Comparison of ENCODE assay signal across 8 cellular contexts in the genomic region with DNA sequence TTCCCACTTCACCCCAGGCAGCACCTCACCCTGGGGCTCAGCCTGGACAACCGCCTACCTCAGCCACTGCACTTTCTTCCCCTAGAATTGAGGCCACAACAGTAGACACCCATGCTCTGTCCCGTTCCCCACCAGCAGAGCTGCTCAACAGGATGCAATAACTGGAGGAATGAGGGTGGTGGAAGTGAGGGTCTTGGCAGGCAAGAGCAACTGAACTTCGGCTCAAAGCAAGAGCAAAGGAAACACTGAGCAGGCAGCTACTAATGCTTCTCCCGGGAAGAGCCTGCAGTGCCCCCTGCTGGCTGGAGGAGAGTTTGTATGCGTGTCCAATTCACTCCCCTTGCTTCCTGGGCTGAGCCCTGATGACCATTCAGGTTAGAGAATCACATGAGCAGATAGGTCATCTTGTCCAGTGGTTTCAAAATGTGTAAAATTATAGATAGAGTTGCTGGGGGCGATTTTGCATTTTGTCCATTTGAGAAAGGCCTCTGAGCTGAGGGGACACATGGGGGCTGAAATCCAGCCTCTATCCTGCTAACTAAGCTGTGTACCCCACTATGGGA. TPM values are rescaled to one million over a fixed set of nuclear protein-coding genes. Genes with fewer than 3 reads are reported as not detected.
DNase-seq lines count a peak whose midpoint lies in the region; ATAC-seq, FAIRE-seq and TF ChIP-seq lines count a peak whose summit lies in the region.

No MANE protein-coding gene starts in this region.

- H3K27me3 Mint-ChIP-seq in activated T-cell treated with anti-CD3 and anti-CD28 coated beads, Interleukin-2, amount 50 U/mL, for 72 hours (ENCODE audit: low read depth) = peaks cover 17% of the 10 kb centered on the region

- peak; percentile 77 to 80 for ATAC-seq in activated T-cell treated with anti-CD3 and anti-CD28 coated beads, Interleukin-2, amount 50 U/mL, for 72 hours (replicated peaks in 1 of 2)
- ATAC-seq in foreskin keratinocyte (peak; percentile 52), pancreas (peak; percentile 80 to 87 (median 83)), HG03460 (IDR thresholded peaks at IDR 0.05; ENCODE audit: unreplicated experiment) (no peak)

- H3K27ac ChIP-seq in Peyer's patch (no peak overlapping the region), foreskin keratinocyte (no peak overlapping the region), pancreas (no peak overlapping the region), uterus (no peak overlapping the region)

- H3K27me3 ChIP-seq in Peyer's patch (no peaks in the 10 kb centered on the region), foreskin keratinocyte (no peaks in the 10 kb centered on the region), pancreas (no peaks in the 10 kb centered on the region), uterus (no peaks in the 10 kb centered on the region)

- peak in 4 of 6 experiments; percentile 56 to 69 (median 61) for TF ChIP-seq CTCF in Peyer's patch (IDR thresholded peaks at IDR 0.05)
- TF ChIP-seq CTCF in foreskin keratinocyte (conservative IDR thresholded peaks at IDR 0.05) = peak; percentile 81
- TF ChIP-seq CTCF in pancreas (IDR thresholded peaks at IDR 0.05) = peak; percentile 67 to 84 (median 82)
- TF ChIP-seq CTCF in uterus (IDR thresholded peaks at IDR 0.05) = peak; percentile 49 to 63 (median 60)

- no peak for FAIRE-seq in pancreas (lab: Jason Lieb, UNC)

- no peaks in the 10 kb centered on the region for H3K36me3 Mint-ChIP-seq in activated T-cell treated with anti-CD3 and anti-CD28 coated beads, Interleukin-2, amount 50 U/mL, for 72 hours (ENCODE audit: insufficient read depth in 2 of 2)

- H3K9me3 ChIP-seq in Peyer's patch (no peaks in the 10 kb centered on the region), pancreas (no peaks in the 10 kb centered on the region), uterus (no peaks in the 10 kb centered on the region)

- H3K27ac Mint-ChIP-seq in activated T-cell treated with anti-CD3 and anti-CD28 coated beads, Interleukin-2, amount 50 U/mL, for 72 hours = no peak overlapping the region

- H3K36me3 ChIP-seq in Peyer's patch (no peaks in the 10 kb centered on the region), pancreas (no peaks in the 10 kb centered on the region), uterus (no peaks in the 10 kb centered on the region)

- peaks cover 19% of the 10 kb centered on the region for H3K4me1 Mint-ChIP-seq in activated T-cell treated with anti-CD3 and anti-CD28 coated beads, Interleukin-2, amount 50 U/mL, for 72 hours (ENCODE audit: low read depth)

- H3K4me3 ChIP-seq in Peyer's patch (no peak overlapping the region), pancreas (no peak overlapping the region), uterus (no peak overlapping the region)

- intact Hi-C loops in pancreas (cut with DNase I) (loop anchor here in 1 of 3 donors (10.0 kb wide), 1 partner anchor 63 kb away; no protein-coding TSS in a partner anchor), uterus (cut with DNase I; ENCODE audit: low total_unique reads) (no loop called here)

- DNase-seq in DMS53 treated with DMSO at 0.1 percent for 48 hours (lab: John Stamatoyannopoulos, UW; ENCODE audit: unreplicated experiment) = peak; percentile 50
- DNase-seq in HT1080 (ENCODE audit: low read depth) = peak; percentile 63
- DNase-seq in Peyer's patch = peak; percentile 34 to 81 (median 69)
- DNase-seq in activated T-cell treated with anti-CD3 and anti-CD28 coated beads, Interleukin-2, amount 50 U/mL, for 72 hours = peak; percentile 70 to 83
- peak in 1 of 2 donors; percentile 40 for DNase-seq in foreskin keratinocyte
- peak; percentile 66 to 90 (median 83) for DNase-seq in pancreas
- peak; percentile 50 to 74 for DNase-seq in uterus

- H3K4me1 ChIP-seq in Peyer's patch (no peaks in the 10 kb centered on the region), foreskin keratinocyte (no peaks in the 10 kb centered on the region), pancreas (peaks cover 0 to 4% (median 0%) of the 10 kb centered on the region in 3 donors), uterus (no peaks in the 10 kb centered on the region)

- H3K9me3 Mint-ChIP-seq in activated T-cell treated with anti-CD3 and anti-CD28 coated beads, Interleukin-2, amount 50 U/mL, for 72 hours = no peaks in the 10 kb centered on the region

- 22 to 23% methylated on average over 6 of the region's 6 CpGs for WGBS in pancreas, 2 donors

- peak overlapping the region; percentile 42 to 60 for H3K4me3 Mint-ChIP-seq in activated T-cell treated with anti-CD3 and anti-CD28 coated beads, Interleukin-2, amount 50 U/mL, for 72 hours

- TF ChIP-seq POLR2A in Peyer's patch (IDR thresholded peaks at IDR 0.05) (no peak), uterus (IDR thresholded peaks at IDR 0.05) (no peak)

RNA-seq across cellular contexts. Expression of a gene that starts 13.9 kb away (rescaled TPM):
- total RNA-seq in HT1080 (2014; rRNA removed; shearing (Covaris generic)) = not detected in 2 replicates
- polyA plus RNA-seq in HT1080 (2015; cell fraction: cytosol; rRNA removed) = not detected in 2 replicates
- polyA plus RNA-seq in HT1080 (2015; cell fraction: nucleus; rRNA removed) = not detected in 2 replicates
- total RNA-seq in Peyer's patch = not detected
- total RNA-seq in activated T-cell treated with anti-CD3 and anti-CD28 coated beads, Interleukin-2, amount 50 U/mL, for 72 hours = under 1 TPM in 1 of 2 donors, not detected in 1; 0.29 TPM
- not detected in 2 replicates for total RNA-seq in foreskin keratinocyte
- polyA plus RNA-seq in foreskin keratinocyte = not detected in 2 replicates
- total RNA-seq in pancreas = 1 to 10 TPM in 4 of 6 donors, under 1 TPM in 2; 0.56 to 4.5 (median 2.3) TPM
- polyA plus RNA-seq in pancreas = under 1 TPM; 0.07 to 0.34 TPM
- total RNA-seq in uterus = 1 to 10 TPM in 2 of 4 donors, not detected in 2; 1.1 to 1.8 TPM

RNA-seq across cellular contexts. Expression of a gene that starts 18.6 kb away (rescaled TPM):
- total RNA-seq in HT1080 (2014; rRNA removed; shearing (Covaris generic)) = not detected in 2 replicates
- polyA plus RNA-seq in HT1080 (2015; cell fraction: cytosol; rRNA removed) = 0.06 TPM in 1 of 2 replicates, not detected in the other
- polyA plus RNA-seq in HT1080 (2015; cell fraction: nucleus; rRNA removed) = not detected in 2 replicates
- 1 to 10 TPM in 2 of 4 donors, under 1 TPM in 1, not detected in 1; 0.95 to 5.8 (median 1.5) TPM for total RNA-seq in Peyer's patch
- total RNA-seq in activated T-cell treated with anti-CD3 and anti-CD28 coated beads, Interleukin-2, amount 50 U/mL, for 72 hours = under 1 TPM; 0.32 to 0.89 TPM
- 0.03 TPM in 1 of 2 replicates, not detected in the other for total RNA-seq in foreskin keratinocyte
- 0.06 TPM in 1 of 2 replicates, not detected in the other for polyA plus RNA-seq in foreskin keratinocyte
- total RNA-seq in pancreas = 10 to 100 TPM; 22.9 to 34.6 (median 32.3) TPM
- 10 to 100 TPM; 12.0 to 19.3 TPM for polyA plus RNA-seq in pancreas
- 10 to 100 TPM in 2 of 4 donors, 1 to 10 TPM in 2; 9.4 to 64.0 (median 13.4) TPM for total RNA-seq in uterus

RNA-seq across cellular contexts. Expression of a gene that starts 33.2 kb away (rescaled TPM):
- not detected in 2 replicates for total RNA-seq in HT1080 (2014; rRNA removed; shearing (Covaris generic))
- polyA plus RNA-seq in HT1080 (2015; cell fraction: cytosol; rRNA removed) = 0.01 and 0.09 TPM in 2 replicates
- not detected in 2 replicates for polyA plus RNA-seq in HT1080 (2015; cell fraction: nucleus; rRNA removed)
- total RNA-seq in Peyer's patch (under 1 TPM in 1 of 4 donors, not detected in 3; 0.83 TPM), foreskin keratinocyte (not detected in 2 replicates), pancreas (1 to 10 TPM in 4 of 6 donors, under 1 TPM in 2; 0.15 to 7.8 (median 1.9) TPM), uterus (1 to 10 TPM in 1 of 4 donors, under 1 TPM in 1, not detected in 2; 0.24 to 3.9 TPM)
- total RNA-seq in activated T-cell treated with anti-CD3 and anti-CD28 coated beads, Interleukin-2, amount 50 U/mL, for 72 hours = under 1 TPM; 0.35 to 0.86 TPM
- polyA plus RNA-seq in foreskin keratinocyte (not detected in 2 replicates), pancreas (under 1 TPM; 0.61 to 0.76 TPM)
